ENCODE assay signal across 8 cellular contexts in the genomic region with DNA sequence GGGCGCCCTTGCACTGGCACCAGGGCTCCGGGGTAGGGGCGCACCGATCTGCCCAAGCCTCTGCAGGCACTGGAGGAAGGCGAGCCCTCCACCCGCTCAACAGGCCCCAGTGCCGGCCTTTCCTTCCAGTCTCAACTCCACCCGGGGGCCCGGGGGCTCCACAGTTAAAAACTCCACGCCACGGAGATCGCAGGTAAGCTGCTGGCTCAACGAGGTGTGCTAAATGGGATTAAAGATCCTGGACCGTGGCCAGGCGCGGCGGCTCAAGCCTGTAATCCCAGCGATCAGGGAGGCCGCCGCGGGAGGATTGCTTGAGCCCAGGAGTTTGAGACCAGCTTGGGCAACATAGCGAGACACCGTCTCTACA. TPM values are rescaled to one million over a fixed set of nuclear protein-coding genes. Genes with fewer than 3 reads are reported as not detected.
A peak's percentile ranks its signal among the peaks of the same experiment; 100 is the strongest.
DNase-seq lines count a peak whose midpoint lies in the region; ATAC-seq and TF ChIP-seq lines count a peak whose summit lies in the region.

No MANE protein-coding gene starts in this region.

- H3K9me3 Mint-ChIP-seq in natural killer cell treated with Interleukin-12 subunit alpha and Interleukin-12 subunit beta and Interleukin-15 and Interleukin-18, amount 100 ng/mL, for 72 hours, result no peaks in the 10 kb centered on the region

- peak overlapping the region; percentile 66 for H3K4me3 Mint-ChIP-seq in natural killer cell treated with Interleukin-12 subunit alpha and Interleukin-12 subunit beta and Interleukin-15 and Interleukin-18, amount 100 ng/mL, for 72 hours

- peak overlapping the region; percentile 40 to 75 for H3K27ac Mint-ChIP-seq in natural killer cell treated with Interleukin-12 subunit alpha and Interleukin-12 subunit beta and Interleukin-15 and Interleukin-18, amount 100 ng/mL, for 72 hours

- no peak for TF ChIP-seq CTCF in dorsolateral prefrontal cortex (IDR thresholded peaks at IDR 0.05 in 54 of 56, conservative IDR thresholded peaks at IDR 0.05 in 2 of 56; ENCODE audit: low read depth in 1 of 56, partially characterized antibody in 56 of 56)

- H4K20me1 ChIP-seq in BLaER1, result peaks cover 33% of the 10 kb centered on the region

- peak overlapping the region; percentile 95; the same call in 1 of the 2 replicates for H3K9ac ChIP-seq in BLaER1

- intact Hi-C loops in dorsolateral prefrontal cortex (cut with DNase I), result loop anchor here in 1 of 2 donors (1.0 to 10.0 kb wide), 4 partner anchors 59 to 684 kb away; a partner anchor contains a TSS

- no peaks in the 10 kb centered on the region for H3K27me3 ChIP-seq in BLaER1
- no peaks in the 10 kb centered on the region for H3K27me3 ChIP-seq in dorsolateral prefrontal cortex

- H3K4me1 ChIP-seq in BLaER1, result peaks cover 44% of the 10 kb centered on the region

- H3K36me3 Mint-ChIP-seq in natural killer cell treated with Interleukin-12 subunit alpha and Interleukin-12 subunit beta and Interleukin-15 and Interleukin-18, amount 100 ng/mL, for 72 hours, result peaks cover 5% of the 10 kb centered on the region

- no peaks in the 10 kb centered on the region for H3K9me3 ChIP-seq in BLaER1

- H3K4me3 ChIP-seq in BLaER1 (peak overlapping the region; percentile 92; the same call in 1 of the 2 replicates), dorsolateral prefrontal cortex (peak overlapping the region; percentile 64 to 100 (median 97))

- H3K27me3 Mint-ChIP-seq in natural killer cell treated with Interleukin-12 subunit alpha and Interleukin-12 subunit beta and Interleukin-15 and Interleukin-18, amount 100 ng/mL, for 72 hours, result no peaks in the 10 kb centered on the region

- no peak for ATAC-seq in natural killer cell treated with Interleukin-12 subunit alpha and Interleukin-12 subunit beta and Interleukin-15 and Interleukin-18, amount 100 ng/mL, for 72 hours
- ATAC-seq in GM18907 (IDR thresholded peaks at IDR 0.05; ENCODE audit: unreplicated experiment), result no peak
- ATAC-seq in HG02973 (IDR thresholded peaks at IDR 0.05; ENCODE audit: unreplicated experiment), result no peak
- no peak for ATAC-seq in GM21717 (IDR thresholded peaks at IDR 0.05; ENCODE audit: unreplicated experiment)

- H3K36me3 ChIP-seq in BLaER1, result peaks cover 27% of the 10 kb centered on the region

- H3K4me1 Mint-ChIP-seq in natural killer cell treated with Interleukin-12 subunit alpha and Interleukin-12 subunit beta and Interleukin-15 and Interleukin-18, amount 100 ng/mL, for 72 hours (ENCODE audit: low read depth in 2 of 2), result peaks cover 28 to 33% of the 10 kb centered on the region in 2 donors

- peak overlapping the region; percentile 92 for H3K27ac ChIP-seq in BLaER1
- peak overlapping the region in 57 of 59 donors; percentile 25 to 93 (median 85) for H3K27ac ChIP-seq in dorsolateral prefrontal cortex

- peak; percentile 91 for DNase-seq in NCI-H82 (lab: John Stamatoyannopoulos, UW)
- peak in 1 of 10 donors; percentile 47 for DNase-seq in dorsolateral prefrontal cortex
- no peak for DNase-seq in natural killer cell treated with Interleukin-12 subunit alpha and Interleukin-12 subunit beta and Interleukin-15 and Interleukin-18, amount 100 ng/mL, for 72 hours (ENCODE audit: low spot score)
- DNase-seq in NCI-H2107 treated with DMSO at 0.1 percent for 48 hours (lab: John Stamatoyannopoulos, UW; ENCODE audit: unreplicated experiment), result no peak

- peak overlapping the region; percentile 87 for H3K4me2 ChIP-seq in BLaER1

RNA-seq across cellular contexts. Expression of a gene that starts 0.5 kb away (rescaled TPM):
- 1 to 10 TPM in 107 of 120 experiments, under 1 TPM in 13; 0.70 to 4.4 (median 1.9) TPM for total RNA-seq in dorsolateral prefrontal cortex
- 1 to 10 TPM in 1 of 2 donors, under 1 TPM in 1; 0.29 to 1.2 TPM for total RNA-seq in natural killer cell treated with Interleukin-12 subunit alpha and Interleukin-12 subunit beta and Interleukin-15 and Interleukin-18, amount 100 ng/mL, for 72 hours

RNA-seq across cellular contexts. Expression of a gene that starts 0.6 kb away (rescaled TPM):
- 10 to 100 TPM; 11.7 to 22.2 (median 15.9) TPM for total RNA-seq in dorsolateral prefrontal cortex
- 10 to 100 TPM; 38.3 to 81.8 TPM for total RNA-seq in natural killer cell treated with Interleukin-12 subunit alpha and Interleukin-12 subunit beta and Interleukin-15 and Interleukin-18, amount 100 ng/mL, for 72 hours
